In genomic region chr22:24875862-24876506, GRCh38 we compare ENCODE assay signal across 1 cellular context.
TF ChIP-seq lines count a peak whose summit lies in the region.

No MANE protein-coding gene starts in this region.

TF ChIP-seq in WTC11, 78 proteins besides CTCF, POLR2A, EP300 and RAD21 (continued from another document):
- TF ChIP-seq USF2 (CRISPR knock-in tag; IDR thresholded peaks at IDR 0.05) (peak; percentile 38; the same call in 1 of the 2 replicates), SMAD3 (CRISPR knock-in tag; IDR thresholded peaks at IDR 0.05; ENCODE audit: borderline replicate concordance) (peak; percentile 51; the same call in 1 of the 2 replicates), ATF3 (CRISPR knock-in tag; conservative IDR thresholded peaks at IDR 0.05) (no peak), TEAD4 (CRISPR knock-in tag; IDR thresholded peaks at IDR 0.05) (0 out of 2 replicates have a peak, but pooled peaks have one; percentile 68), SOX15 (CRISPR knock-in tag; IDR thresholded peaks at IDR 0.05) (no peak), ZNF219 (CRISPR knock-in tag; IDR thresholded peaks at IDR 0.05; ENCODE audit: borderline replicate concordance) (peak; percentile 42; the same call in 1 of the 2 replicates), SP1 (CRISPR knock-in tag; conservative IDR thresholded peaks at IDR 0.05) (no peak), KAT7 (CRISPR knock-in tag; IDR thresholded peaks at IDR 0.05; ENCODE audit: borderline replicate concordance) (no peak), FOXK1 (CRISPR knock-in tag; IDR thresholded peaks at IDR 0.05) (no peak), ZNF121 (CRISPR knock-in tag; IDR thresholded peaks at IDR 0.05) (no peak), ATF1 (CRISPR knock-in tag; IDR thresholded peaks at IDR 0.05) (no peak), GABPB1 (CRISPR knock-in tag; IDR thresholded peaks at IDR 0.05) (no peak), JUN (CRISPR knock-in tag; IDR thresholded peaks at IDR 0.05) (peak; percentile 79; the same call in 1 of the 2 replicates), NR3C1 (CRISPR knock-in tag; conservative IDR thresholded peaks at IDR 0.05; ENCODE audit: low read depth) (0 out of 2 replicates have a peak, but pooled peaks have one; percentile 43), ZMAT4 (CRISPR knock-in tag; IDR thresholded peaks at IDR 0.05) (no peak), JAZF1 (CRISPR knock-in tag; IDR thresholded peaks at IDR 0.05) (no peak), ZNF423 (CRISPR knock-in tag; IDR thresholded peaks at IDR 0.05) (no peak; the same call in 1 of the 2 replicates), ATF2 (CRISPR knock-in tag; IDR thresholded peaks at IDR 0.05; ENCODE audit: borderline replicate concordance, low read depth) (no peak), IRF2 (CRISPR knock-in tag; IDR thresholded peaks at IDR 0.05; ENCODE audit: borderline replicate concordance, low read depth) (no peak), TCF7 (CRISPR knock-in tag; IDR thresholded peaks at IDR 0.05; ENCODE audit: low read depth) (no peak), ELF4 (CRISPR knock-in tag; IDR thresholded peaks at IDR 0.05; ENCODE audit: low read depth) (no peak), USF1 (CRISPR knock-in tag; IDR thresholded peaks at IDR 0.05) (peak; percentile 66), NR2C2 (CRISPR knock-in tag; IDR thresholded peaks at IDR 0.05) (no peak), ZNF138 (CRISPR knock-in tag; conservative IDR thresholded peaks at IDR 0.05) (no peak; the same call in 1 of the 2 replicates), MYBL2 (CRISPR knock-in tag; IDR thresholded peaks at IDR 0.05) (no peak), ZNF263 (CRISPR knock-in tag; IDR thresholded peaks at IDR 0.05; ENCODE audit: low read depth) (no peak), NFE2L1 (CRISPR knock-in tag; IDR thresholded peaks at IDR 0.05) (0 out of 2 replicates have a peak, but pooled peaks have one; percentile 50)
- TF ChIP-seq, protein P1, sequence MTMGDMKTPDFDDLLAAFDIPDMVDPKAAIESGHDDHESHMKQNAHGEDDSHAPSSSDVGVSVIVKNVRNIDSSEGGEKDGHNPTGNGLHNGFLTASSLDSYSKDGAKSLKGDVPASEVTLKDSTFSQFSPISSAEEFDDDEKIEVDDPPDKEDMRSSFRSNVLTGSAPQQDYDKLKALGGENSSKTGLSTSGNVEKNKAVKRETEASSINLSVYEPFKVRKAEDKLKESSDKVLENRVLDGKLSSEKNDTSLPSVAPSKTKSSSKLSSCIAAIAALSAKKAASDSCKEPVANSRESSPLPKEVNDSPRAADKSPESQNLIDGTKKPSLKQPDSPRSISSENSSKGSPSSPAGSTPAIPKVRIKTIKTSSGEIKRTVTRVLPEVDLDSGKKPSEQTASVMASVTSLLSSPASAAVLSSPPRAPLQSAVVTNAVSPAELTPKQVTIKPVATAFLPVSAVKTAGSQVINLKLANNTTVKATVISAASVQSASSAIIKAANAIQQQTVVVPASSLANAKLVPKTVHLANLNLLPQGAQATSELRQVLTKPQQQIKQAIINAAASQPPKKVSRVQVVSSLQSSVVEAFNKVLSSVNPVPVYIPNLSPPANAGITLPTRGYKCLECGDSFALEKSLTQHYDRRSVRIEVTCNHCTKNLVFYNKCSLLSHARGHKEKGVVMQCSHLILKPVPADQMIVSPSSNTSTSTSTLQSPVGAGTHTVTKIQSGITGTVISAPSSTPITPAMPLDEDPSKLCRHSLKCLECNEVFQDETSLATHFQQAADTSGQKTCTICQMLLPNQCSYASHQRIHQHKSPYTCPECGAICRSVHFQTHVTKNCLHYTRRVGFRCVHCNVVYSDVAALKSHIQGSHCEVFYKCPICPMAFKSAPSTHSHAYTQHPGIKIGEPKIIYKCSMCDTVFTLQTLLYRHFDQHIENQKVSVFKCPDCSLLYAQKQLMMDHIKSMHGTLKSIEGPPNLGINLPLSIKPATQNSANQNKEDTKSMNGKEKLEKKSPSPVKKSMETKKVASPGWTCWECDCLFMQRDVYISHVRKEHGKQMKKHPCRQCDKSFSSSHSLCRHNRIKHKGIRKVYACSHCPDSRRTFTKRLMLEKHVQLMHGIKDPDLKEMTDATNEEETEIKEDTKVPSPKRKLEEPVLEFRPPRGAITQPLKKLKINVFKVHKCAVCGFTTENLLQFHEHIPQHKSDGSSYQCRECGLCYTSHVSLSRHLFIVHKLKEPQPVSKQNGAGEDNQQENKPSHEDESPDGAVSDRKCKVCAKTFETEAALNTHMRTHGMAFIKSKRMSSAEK (CRISPR knock-in tag; IDR thresholded peaks at IDR 0.05; ENCODE audit: borderline replicate concordance) = no peak
